ENCODE assay signal across 16 cellular contexts in the genomic region with DNA sequence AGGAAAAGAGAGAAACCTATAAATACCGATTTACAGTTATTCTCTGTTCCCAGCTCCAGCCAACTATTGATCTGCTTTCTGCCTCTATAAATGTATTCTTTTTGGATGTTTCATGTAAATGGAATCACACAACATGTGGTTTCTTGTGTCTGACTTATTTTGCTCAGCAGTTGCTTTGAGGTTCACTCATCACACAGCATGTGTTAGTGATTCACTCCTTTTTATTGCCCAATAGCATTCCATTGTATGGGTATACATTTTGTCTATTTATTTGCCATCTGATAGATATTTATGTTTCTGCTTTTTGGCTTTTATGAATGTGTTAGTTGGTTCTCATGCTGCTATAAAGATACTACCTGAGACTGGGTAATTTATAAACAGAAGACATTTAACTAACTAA. TPM values are rescaled to one million over a fixed set of nuclear protein-coding genes. Genes with fewer than 3 reads are reported as not detected.
A peak's percentile ranks its signal among the peaks of the same experiment; 100 is the strongest.
DNase-seq lines count a peak whose midpoint lies in the region; ATAC-seq, FAIRE-seq and TF ChIP-seq lines count a peak whose summit lies in the region.
"Had no signal": no experiment of that assay in that cellular context is flagged by ENCODE, and none has a peak within 500 bp of the region (broad histone marks: within the 10 kb centered on the region; RNA-seq: fewer than 3 reads in every experiment).

No MANE protein-coding gene starts in this region.

- no peaks in the 10 kb centered on the region for H3K4me1 ChIP-seq in HepG2 (ENCODE audit: insufficient read depth, low read length)
- H3K4me1 ChIP-seq in right lobe of liver, result no peaks in the 10 kb centered on the region
- H3K4me1 ChIP-seq: A549, lower lobe of right lung had no signal

- H3K4me3 ChIP-seq in HepG2 (replicated peaks in 1 of 3; ENCODE audit: insufficient read depth in 1 of 3, low read depth in 2 of 3, low read length in 3 of 3), result no peak overlapping the region
- no peak overlapping the region for H3K4me3 ChIP-seq in right lobe of liver
- H3K4me3 ChIP-seq: A549, lower lobe of right lung, spleen had no signal

- intact Hi-C loops in HepG2 (cut with micrococcal nuclease; ENCODE audit: unreplicated experiment), result no loop called here
- intact Hi-C loops in right lobe of liver (cut with DNase I), result no loop called here

- no peak for TF ChIP-seq EP300 in HepG2 (IDR thresholded peaks at IDR 0.05; ENCODE audit: low read depth in 2 of 2, low read length in 2 of 2)
- TF ChIP-seq EP300 in HepG2 (CRISPR knock-in tag; IDR thresholded peaks at IDR 0.05; ENCODE audit: borderline replicate concordance), result no peak

- no TSS peak for BruUV-seq in HepG2 (replicated peaks; lab: Mats Ljungman, UMichigan)

- TF ChIP-seq POLR2A in HepG2 (IDR thresholded peaks at IDR 0.05; ENCODE audit: insufficient read depth in 1 of 2, low read depth in 2 of 2, low read length in 2 of 2) (no peak), right lobe of liver (IDR thresholded peaks at IDR 0.05) (no peak)

- ATAC-seq in HepG2 (no peak), right lobe of liver (no peak)
- ATAC-seq in stimulated activated effector memory CD8-positive, alpha-beta T cell treated with anti-CD3 and anti-CD28 coated beads, Interleukin-12 subunit alpha, Interleukin-12 subunit beta, amount 100 ng/mL, for 72 hours, result peak; percentile 85
- ATAC-seq: A549, lower lobe of right lung had no signal

- H3K4me1 Mint-ChIP-seq in stimulated activated effector memory CD8-positive, alpha-beta T cell treated with anti-CD3 and anti-CD28 coated beads, Interleukin-12 subunit alpha, Interleukin-12 subunit beta, amount 100 ng/mL, for 72 hours, result peaks cover 35% of the 10 kb centered on the region

- WGBS in HepG2 (ENCODE audit: low lambda C conversion rate), result 28% methylated on average over 1 of the region's 1 CpG
- WGBS in right lobe of liver (ENCODE audit: insufficient coverage, low coverage, low lambda C conversion rate, missing lambda C conversion rate), result 75% methylated on average over 1 of the region's 1 CpG

- H3K4me2 ChIP-seq in HepG2 (ENCODE audit: low read depth, low read length), result no peak overlapping the region
- H3K4me2 ChIP-seq: A549 had no signal

- H3K9ac ChIP-seq in HepG2 (ENCODE audit: insufficient read depth, low read depth, low read length), result no peak overlapping the region

- H3K9me3 ChIP-seq in HepG2 (ENCODE audit: low read length) (no peaks in the 10 kb centered on the region), right lobe of liver (no peaks in the 10 kb centered on the region)
- H3K9me3 ChIP-seq: A549, lower lobe of right lung, neutrophil, spleen had no signal

- CTCF ChIA-PET in HepG2 (lab: Yijun Ruan, JAX; ENCODE audit: low intra/inter-chr PET ratio, low total read pairs), result no interaction called here

- H3K4me3 Mint-ChIP-seq in stimulated activated effector memory CD8-positive, alpha-beta T cell treated with anti-CD3 and anti-CD28 coated beads, Interleukin-12 subunit alpha, Interleukin-12 subunit beta, amount 100 ng/mL, for 72 hours, result no peak overlapping the region

- no peak for FAIRE-seq in HepG2 (lab: Jason Lieb, UNC)
- FAIRE-seq: A549 had no signal

- H3K27ac ChIP-seq in HepG2 (ENCODE audit: extremely low read length, insufficient read depth, low read length), result no peak overlapping the region
- no peak overlapping the region for H3K27ac ChIP-seq in right lobe of liver
- H3K27ac ChIP-seq: A549, lower lobe of right lung had no signal

- POLR2A ChIA-PET in HepG2 (lab: Yijun Ruan, JAX), result no interaction called here

- in situ Hi-C loops in HepG2 (cut with HindIII; ENCODE audit: extremely low pct_ligation_motif_present, low pct_unique_long_range_greater_than_20kb), result no loop called here

- H3K9me3 Mint-ChIP-seq in stimulated activated effector memory CD8-positive, alpha-beta T cell treated with anti-CD3 and anti-CD28 coated beads, Interleukin-12 subunit alpha, Interleukin-12 subunit beta, amount 100 ng/mL, for 72 hours, result peaks cover 2% of the 10 kb centered on the region

- H3K27me3 ChIP-seq in HepG2 (ENCODE audit: control insufficient read depth in 1 of 2, insufficient read depth in 2 of 2, low read length in 2 of 2) (peaks cover 0 to 2% of the 10 kb centered on the region in 2 experiments; a peak in 1 of 5 replicates), right lobe of liver (no peaks in the 10 kb centered on the region)
- H3K27me3 ChIP-seq: neutrophil, spleen had no signal

- H3K36me3 ChIP-seq in HepG2 (replicated peaks in 1 of 2; ENCODE audit: control insufficient read depth in 1 of 2, insufficient read depth in 2 of 2, low read length in 2 of 2) (no peaks in the 10 kb centered on the region), right lobe of liver (no peaks in the 10 kb centered on the region)
- H3K36me3 ChIP-seq: lower lobe of right lung, neutrophil, spleen had no signal

- TF ChIP-seq RAD21 in HepG2 (CRISPR knock-in tag; IDR thresholded peaks at IDR 0.05), result no peak

- no peaks in the 10 kb centered on the region for H3K79me2 ChIP-seq in HepG2 (ENCODE audit: insufficient read depth, low read length)

- DNase-seq in HepG2 (ENCODE audit: low spot score), result no peak
- DNase-seq in right lobe of liver, result no peak
- peak; percentile 47 for DNase-seq in SIG-M5 (lab: John Stamatoyannopoulos, UW)
- peak; percentile 83 for DNase-seq in fibroblast of peridontal ligament (ENCODE audit: extremely low read depth)
- no peak for DNase-seq in stimulated activated effector memory CD8-positive, alpha-beta T cell treated with anti-CD3 and anti-CD28 coated beads, Interleukin-12 subunit alpha, Interleukin-12 subunit beta, amount 100 ng/mL, for 72 hours (ENCODE audit: low spot score in 2 of 2)
- no peak for DNase-seq in KG1 (lab: John Stamatoyannopoulos, UW)
- DNase-seq in GM19238 (ENCODE audit: insufficient read length, low spot score), result no peak
- no peak for DNase-seq in Kasumi-1 (lab: John Stamatoyannopoulos, UW)
- DNase-seq: activated CD4-positive, CD25-positive, alpha-beta regulatory T cell; amygdala; DMS 273 treated with DMSO at 0.1 percent for 48 hours; lower lobe of right lung; MM.1S; spleen had no signal

- peak overlapping the region; percentile 32 for H3K27ac Mint-ChIP-seq in stimulated activated effector memory CD8-positive, alpha-beta T cell treated with anti-CD3 and anti-CD28 coated beads, Interleukin-12 subunit alpha, Interleukin-12 subunit beta, amount 100 ng/mL, for 72 hours

- H2AFZ ChIP-seq in HepG2 (ENCODE audit: low read length), result no peak overlapping the region

- no peaks in the 10 kb centered on the region for H3K36me3 Mint-ChIP-seq in stimulated activated effector memory CD8-positive, alpha-beta T cell treated with anti-CD3 and anti-CD28 coated beads, Interleukin-12 subunit alpha, Interleukin-12 subunit beta, amount 100 ng/mL, for 72 hours

- TF ChIP-seq CTCF in HepG2 (CRISPR knock-in tag; IDR thresholded peaks at IDR 0.05) (no peak), right lobe of liver (IDR thresholded peaks at IDR 0.05) (no peak)

- H4K20me1 ChIP-seq in HepG2 (ENCODE audit: insufficient read depth, low read length), result no peaks in the 10 kb centered on the region

RNA-seq across cellular contexts. Expression of a gene that starts 23.6 kb away (rescaled TPM):
- not detected in 2 replicates for total RNA-seq in HepG2 (2016; rRNA removed; fragmentation: Illumina TruSeq; extraction: Trizol)
- not detected in 2 replicates for total RNA-seq in HepG2 (2016; cell fraction: cytosol; rRNA removed; fragmentation: Illumina TruSeq; extraction: Trizol; ENCODE audit: low read depth)
- not detected in 2 replicates for total RNA-seq in HepG2 (2016; cell fraction: insoluble cytoplasmic fraction; rRNA removed; fragmentation: Illumina TruSeq; extraction: Trizol)
- not detected in 2 replicates for total RNA-seq in HepG2 (2016; cell fraction: membrane; rRNA removed; fragmentation: Illumina TruSeq; extraction: Trizol)
- not detected in 2 replicates for total RNA-seq in HepG2 (2016; cell fraction: nucleus; rRNA removed; fragmentation: Illumina TruSeq; extraction: Trizol)
- not detected in 2 replicates for polyA plus RNA-seq in HepG2 (2011; rRNA removed)
- polyA plus RNA-seq in HepG2 (2011; cell fraction: cytosol; rRNA removed), result not detected in 2 replicates
- not detected in 2 replicates for polyA plus RNA-seq in HepG2 (2011; cell fraction: nucleus; rRNA removed)
- polyA plus RNA-seq in HepG2 (2012), result not detected in 2 replicates
- polyA plus RNA-seq in HepG2 (2016; cell fraction: cytosol; fragmentation: Illumina TruSeq; extraction: Trizol; ENCODE audit: low read depth), result not detected in 2 replicates
- polyA plus RNA-seq in HepG2 (2016; cell fraction: insoluble cytoplasmic fraction; fragmentation: Illumina TruSeq; extraction: Trizol; ENCODE audit: low read depth), result not detected in 2 replicates
- not detected in 2 replicates for polyA plus RNA-seq in HepG2 (2016; cell fraction: membrane; fragmentation: Illumina TruSeq; extraction: Trizol; ENCODE audit: low read depth)
- not detected in 2 replicates for polyA plus RNA-seq in HepG2 (2016; cell fraction: nucleus; fragmentation: Illumina TruSeq; extraction: Trizol; ENCODE audit: insufficient read depth, low read depth)
- polyA minus RNA-seq in HepG2 (2011; rRNA and poly(A)+ RNA removed; ENCODE audit: low replicate concordance), result 0.16 TPM in 1 of 2 replicates, not detected in the other
- not detected in 2 replicates for polyA minus RNA-seq in HepG2 (2011; cell fraction: cytosol; rRNA and poly(A)+ RNA removed)
- polyA minus RNA-seq in HepG2 (2011; cell fraction: nucleus; rRNA and poly(A)+ RNA removed), result not detected in 2 replicates
- 10 to 100 TPM in 1 of 6 experiments, 1 to 10 TPM in 5; 1.6 to 17.3 (median 3.1) TPM for total RNA-seq in right lobe of liver

RNA-seq across cellular contexts. Expression of a gene that starts 57.8 kb away (rescaled TPM):
- not detected in 2 replicates for total RNA-seq in HepG2 (2016; rRNA removed; fragmentation: Illumina TruSeq; extraction: Trizol)
- not detected in 2 replicates for total RNA-seq in HepG2 (2016; cell fraction: cytosol; rRNA removed; fragmentation: Illumina TruSeq; extraction: Trizol; ENCODE audit: low read depth)
- not detected in 2 replicates for total RNA-seq in HepG2 (2016; cell fraction: insoluble cytoplasmic fraction; rRNA removed; fragmentation: Illumina TruSeq; extraction: Trizol)
- total RNA-seq in HepG2 (2016; cell fraction: membrane; rRNA removed; fragmentation: Illumina TruSeq; extraction: Trizol), result not detected in 2 replicates
- not detected in 2 replicates for total RNA-seq in HepG2 (2016; cell fraction: nucleus; rRNA removed; fragmentation: Illumina TruSeq; extraction: Trizol)
- polyA plus RNA-seq in HepG2 (2011; rRNA removed), result not detected in 2 replicates
- not detected in 2 replicates for polyA plus RNA-seq in HepG2 (2011; cell fraction: cytosol; rRNA removed)
- polyA plus RNA-seq in HepG2 (2011; cell fraction: nucleus; rRNA removed), result not detected in 2 replicates
- not detected in 2 replicates for polyA plus RNA-seq in HepG2 (2012)
- not detected in 2 replicates for polyA plus RNA-seq in HepG2 (2016; cell fraction: cytosol; fragmentation: Illumina TruSeq; extraction: Trizol; ENCODE audit: low read depth)
- polyA plus RNA-seq in HepG2 (2016; cell fraction: insoluble cytoplasmic fraction; fragmentation: Illumina TruSeq; extraction: Trizol; ENCODE audit: low read depth), result not detected in 2 replicates
- polyA plus RNA-seq in HepG2 (2016; cell fraction: membrane; fragmentation: Illumina TruSeq; extraction: Trizol; ENCODE audit: low read depth), result not detected in 2 replicates
- polyA plus RNA-seq in HepG2 (2016; cell fraction: nucleus; fragmentation: Illumina TruSeq; extraction: Trizol; ENCODE audit: insufficient read depth, low read depth), result not detected in 2 replicates
- polyA minus RNA-seq in HepG2 (2011; rRNA and poly(A)+ RNA removed; ENCODE audit: low replicate concordance), result not detected in 2 replicates
- not detected in 2 replicates for polyA minus RNA-seq in HepG2 (2011; cell fraction: cytosol; rRNA and poly(A)+ RNA removed)
- not detected in 2 replicates for polyA minus RNA-seq in HepG2 (2011; cell fraction: nucleus; rRNA and poly(A)+ RNA removed)
- total RNA-seq in right lobe of liver, result under 1 TPM in 1 of 6 experiments, not detected in 5; 0.27 TPM
- total RNA-seq: lower lobe of right lung had no signal
- polyA plus RNA-seq: A549 had no signal

Comparison
In these comparisons a context has a peak if more than half of its experiments do, and no peak if none do; other contexts are left out.
1. DNase-seq: peak in SIG-M5 (single experiment) and fibroblast of peridontal ligament (single experiment); none in HepG2 (single experiment), right lobe of liver (0 of 3), stimulated activated effector memory CD8-positive, alpha-beta T cell treated with anti-CD3 and anti-CD28 coated beads, Interleukin-12 subunit alpha, Interleukin-12 subunit beta, amount 100 ng/mL, for 72 hours (0 of 2), KG1 (single experiment), GM19238 (single experiment) and Kasumi-1 (0 of 2).